ENCODE assay signal across 17 cellular contexts in genomic region chr2:217956895-217957457, GRCh38. TPM values are rescaled to one million over a fixed set of nuclear protein-coding genes. Genes with fewer than 3 reads are reported as not detected.
DNase-seq lines count a peak whose midpoint lies in the region; ATAC-seq, FAIRE-seq and TF ChIP-seq lines count a peak whose summit lies in the region.
"Had no signal": no experiment of that assay in that cellular context is flagged by ENCODE, and none has a peak within 500 bp of the region (broad histone marks: within the 10 kb centered on the region; RNA-seq: fewer than 3 reads in every experiment).

No MANE protein-coding gene starts in this region.

- no peak for TF ChIP-seq CTCF in natural killer cell (IDR thresholded peaks at IDR 0.05)
- TF ChIP-seq CTCF in HepG2 (CRISPR knock-in tag; IDR thresholded peaks at IDR 0.05), result no peak
- TF ChIP-seq CTCF in gastrocnemius medialis (IDR thresholded peaks at IDR 0.05 in 4 of 5, conservative IDR thresholded peaks at IDR 0.05 in 1 of 5), result no peak

- no peak overlapping the region for H3K4me3 Mint-ChIP-seq in natural killer cell treated with Interleukin-12 subunit alpha and Interleukin-12 subunit beta and Interleukin-15 and Interleukin-18, amount 100 ng/mL, for 72 hours
- H3K4me3 Mint-ChIP-seq in natural killer cell, result no peak overlapping the region
- no peak overlapping the region for H3K4me3 Mint-ChIP-seq in naive thymus-derived CD4-positive, alpha-beta T cell
- H3K4me3 Mint-ChIP-seq: T-cell had no signal

- no peak overlapping the region for H3K9ac ChIP-seq in HepG2 (ENCODE audit: insufficient read depth, low read depth, low read length)

- H3K27me3 ChIP-seq in HepG2 (ENCODE audit: control insufficient read depth in 1 of 2, insufficient read depth in 2 of 2, low read length in 2 of 2) (peaks cover 4 to 67% of the 10 kb centered on the region in 2 experiments; a peak in 4 of 5 replicates), gastrocnemius medialis (no peaks in the 10 kb centered on the region)
- H3K27me3 ChIP-seq in naive thymus-derived CD4-positive, alpha-beta T cell (ENCODE audit: control insufficient read depth in 2 of 2, insufficient read depth in 2 of 2, low read length in 2 of 2), result no peaks in the 10 kb centered on the region
- H3K27me3 ChIP-seq: hepatocyte, left lung had no signal

- H3K27me3 Mint-ChIP-seq in natural killer cell treated with Interleukin-12 subunit alpha and Interleukin-12 subunit beta and Interleukin-15 and Interleukin-18, amount 100 ng/mL, for 72 hours, result peaks cover 10 to 11% of the 10 kb centered on the region in 2 donors
- H3K27me3 Mint-ChIP-seq in natural killer cell (ENCODE audit: low read depth in 2 of 2), result peaks cover 11 to 17% of the 10 kb centered on the region in 2 donors
- peaks cover 0 to 14% (median 4%) of the 10 kb centered on the region in 5 donors for H3K27me3 Mint-ChIP-seq in naive thymus-derived CD4-positive, alpha-beta T cell

- H3K4me2 ChIP-seq in HepG2 (ENCODE audit: low read depth, low read length), result no peak overlapping the region
- H3K4me2 ChIP-seq: A549, hepatocyte had no signal

- TF ChIP-seq RAD21 in HepG2 (CRISPR knock-in tag; IDR thresholded peaks at IDR 0.05), result no peak

- H3K27ac Mint-ChIP-seq in natural killer cell treated with Interleukin-12 subunit alpha and Interleukin-12 subunit beta and Interleukin-15 and Interleukin-18, amount 100 ng/mL, for 72 hours, result no peak overlapping the region
- no peak overlapping the region for H3K27ac Mint-ChIP-seq in natural killer cell
- no peak overlapping the region for H3K27ac Mint-ChIP-seq in naive thymus-derived CD4-positive, alpha-beta T cell
- H3K27ac Mint-ChIP-seq: T-cell had no signal

- no peaks in the 10 kb centered on the region for H3K4me1 Mint-ChIP-seq in natural killer cell treated with Interleukin-12 subunit alpha and Interleukin-12 subunit beta and Interleukin-15 and Interleukin-18, amount 100 ng/mL, for 72 hours (ENCODE audit: low read depth in 2 of 2)
- no peaks in the 10 kb centered on the region for H3K4me1 Mint-ChIP-seq in natural killer cell
- no peaks in the 10 kb centered on the region for H3K4me1 Mint-ChIP-seq in naive thymus-derived CD4-positive, alpha-beta T cell
- H3K4me1 Mint-ChIP-seq: T-cell had no signal

- in situ Hi-C loops in HepG2 (cut with HindIII; ENCODE audit: extremely low pct_ligation_motif_present, low pct_unique_long_range_greater_than_20kb), result no loop called here
- in situ Hi-C loops in gastrocnemius medialis (cut with MboI; ENCODE audit: low sequenced_read_pairs in 4 of 4), result no loop called here

- no peaks in the 10 kb centered on the region for H3K9me3 Mint-ChIP-seq in natural killer cell treated with Interleukin-12 subunit alpha and Interleukin-12 subunit beta and Interleukin-15 and Interleukin-18, amount 100 ng/mL, for 72 hours
- no peaks in the 10 kb centered on the region for H3K9me3 Mint-ChIP-seq in natural killer cell
- no peaks in the 10 kb centered on the region for H3K9me3 Mint-ChIP-seq in naive thymus-derived CD4-positive, alpha-beta T cell
- H3K9me3 Mint-ChIP-seq: activated naive CD4-positive, alpha-beta T cell treated with anti-CD3 and anti-CD28 coated beads, Interleukin-2, amount 50 U/mL, for 72 hours; T-cell had no signal

- H3K4me1 ChIP-seq in HepG2 (ENCODE audit: insufficient read depth, low read length), result no peaks in the 10 kb centered on the region
- H3K4me1 ChIP-seq in gastrocnemius medialis, result peaks cover 39 to 50% of the 10 kb centered on the region in 2 donors
- H3K4me1 ChIP-seq in naive thymus-derived CD4-positive, alpha-beta T cell (ENCODE audit: control insufficient read depth in 2 of 2, insufficient read depth in 2 of 2, low read length in 2 of 2), result no peaks in the 10 kb centered on the region
- H3K4me1 ChIP-seq: A549 had no signal

- H4K20me1 ChIP-seq in HepG2 (ENCODE audit: insufficient read depth, low read length), result no peaks in the 10 kb centered on the region

- CTCF ChIA-PET in HepG2 (lab: Yijun Ruan, JAX; ENCODE audit: low intra/inter-chr PET ratio, low total read pairs), result no interaction called here
- CTCF ChIA-PET in naive thymus-derived CD4-positive, alpha-beta T cell (lab: Charles Lee), result no interaction called here

- intact Hi-C loops in natural killer cell (cut with micrococcal nuclease), result no loop called here
- intact Hi-C loops in HepG2 (cut with micrococcal nuclease; ENCODE audit: unreplicated experiment), result no loop called here
- intact Hi-C loops in gastrocnemius medialis (cut with DNase I; ENCODE audit: low total_unique reads), result no loop called here
- intact Hi-C loops in naive thymus-derived CD4-positive, alpha-beta T cell (cut with micrococcal nuclease), result no loop called here

- no peak overlapping the region for H3K27ac ChIP-seq in HepG2 (ENCODE audit: extremely low read length, insufficient read depth, low read length)
- peak overlapping the region; percentile 72 to 82 (median 77) for H3K27ac ChIP-seq in gastrocnemius medialis
- H3K27ac ChIP-seq in naive thymus-derived CD4-positive, alpha-beta T cell (ENCODE audit: low read depth, low read length), result no peak overlapping the region
- H3K27ac ChIP-seq: A549, hepatocyte had no signal

- no peaks in the 10 kb centered on the region for H3K9me3 ChIP-seq in HepG2 (ENCODE audit: low read length)
- no peaks in the 10 kb centered on the region for H3K9me3 ChIP-seq in gastrocnemius medialis
- H3K9me3 ChIP-seq in naive thymus-derived CD4-positive, alpha-beta T cell (ENCODE audit: control insufficient read depth in 2 of 3, low read length in 3 of 3), result no peaks in the 10 kb centered on the region
- H3K9me3 ChIP-seq: A549, left lung had no signal

- 29% methylated on average over 6 of the region's 15 CpGs for WGBS in HepG2 (ENCODE audit: low lambda C conversion rate)

- ATAC-seq in natural killer cell treated with Interleukin-12 subunit alpha and Interleukin-12 subunit beta and Interleukin-15 and Interleukin-18, amount 100 ng/mL, for 72 hours, result no peak
- ATAC-seq in natural killer cell, result no peak
- peak; percentile 50 for ATAC-seq in HepG2
- peak; percentile 46 to 60 for ATAC-seq in gastrocnemius medialis
- no peak for ATAC-seq in naive thymus-derived CD4-positive, alpha-beta T cell
- no peak for ATAC-seq in HG02981 (IDR thresholded peaks at IDR 0.05; ENCODE audit: unreplicated experiment)
- ATAC-seq in HG02763 (IDR thresholded peaks at IDR 0.05; ENCODE audit: unreplicated experiment), result no peak
- ATAC-seq: activated naive CD4-positive, alpha-beta T cell treated with anti-CD3 and anti-CD28 coated beads, Interleukin-2, amount 50 U/mL, for 72 hours; left lung; T-cell had no signal

- H3K4me3 ChIP-seq in HepG2 (replicated peaks in 1 of 3; ENCODE audit: insufficient read depth in 1 of 3, low read depth in 2 of 3, low read length in 3 of 3) (no peak overlapping the region), gastrocnemius medialis (no peak overlapping the region)
- no peak overlapping the region for H3K4me3 ChIP-seq in naive thymus-derived CD4-positive, alpha-beta T cell (ENCODE audit: low read length)
- H3K4me3 ChIP-seq: A549, hepatocyte, left lung had no signal

- no peak overlapping the region for H2AFZ ChIP-seq in HepG2 (ENCODE audit: low read length)
- H2AFZ ChIP-seq: hepatocyte had no signal

- no TSS peak for BruUV-seq in HepG2 (replicated peaks; lab: Mats Ljungman, UMichigan)

- no peaks in the 10 kb centered on the region for H3K36me3 ChIP-seq in HepG2 (replicated peaks in 1 of 2; ENCODE audit: control insufficient read depth in 1 of 2, insufficient read depth in 2 of 2, low read length in 2 of 2)
- H3K36me3 ChIP-seq in gastrocnemius medialis, result no peaks in the 10 kb centered on the region
- no peaks in the 10 kb centered on the region for H3K36me3 ChIP-seq in naive thymus-derived CD4-positive, alpha-beta T cell (ENCODE audit: control insufficient read depth in 2 of 3, insufficient read depth in 3 of 3, low read length in 3 of 3)
- H3K36me3 ChIP-seq: left lung had no signal

- POLR2A ChIA-PET in HepG2 (lab: Yijun Ruan, JAX), result no interaction called here
- POLR2A ChIA-PET in naive thymus-derived CD4-positive, alpha-beta T cell (lab: Charles Lee), result no interaction called here

- no peaks in the 10 kb centered on the region for H3K36me3 Mint-ChIP-seq in natural killer cell treated with Interleukin-12 subunit alpha and Interleukin-12 subunit beta and Interleukin-15 and Interleukin-18, amount 100 ng/mL, for 72 hours
- H3K36me3 Mint-ChIP-seq in natural killer cell, result no peaks in the 10 kb centered on the region
- H3K36me3 Mint-ChIP-seq in naive thymus-derived CD4-positive, alpha-beta T cell, result no peaks in the 10 kb centered on the region
- H3K36me3 Mint-ChIP-seq: activated naive CD4-positive, alpha-beta T cell treated with anti-CD3 and anti-CD28 coated beads, Interleukin-2, amount 50 U/mL, for 72 hours; T-cell had no signal

- H3K79me2 ChIP-seq in HepG2 (ENCODE audit: insufficient read depth, low read length), result no peaks in the 10 kb centered on the region
- H3K79me2 ChIP-seq: hepatocyte had no signal

- FAIRE-seq in HepG2 (lab: Jason Lieb, UNC), result no peak
- FAIRE-seq: A549 had no signal

- peak; percentile 35 for DNase-seq in natural killer cell treated with Interleukin-12 subunit alpha and Interleukin-12 subunit beta and Interleukin-15 and Interleukin-18, amount 100 ng/mL, for 72 hours (ENCODE audit: low spot score)
- DNase-seq in natural killer cell, result no peak
- DNase-seq in HepG2 (ENCODE audit: low spot score), result no peak
- DNase-seq in gastrocnemius medialis, result no peak
- no peak for DNase-seq in naive thymus-derived CD4-positive, alpha-beta T cell
- no peak for DNase-seq in amniotic stem cell (lab: John Stamatoyannopoulos, UW)
- DNase-seq: activated CD4-positive, CD25-positive, alpha-beta regulatory T cell; activated CD8-positive, alpha-beta memory T cell treated with anti-CD3 and anti-CD28 coated beads, Interleukin-2, amount 50 U/mL, for 48 hours; left lung; NCI-H187 treated with DMSO at 0.1 percent for 48 hours; NCI-H524 had no signal

- TF ChIP-seq EP300 in HepG2 (IDR thresholded peaks at IDR 0.05; ENCODE audit: low read depth in 2 of 2, low read length in 2 of 2), result no peak
- no peak for TF ChIP-seq EP300 in HepG2 (CRISPR knock-in tag; IDR thresholded peaks at IDR 0.05; ENCODE audit: borderline replicate concordance)

- no peak for TF ChIP-seq POLR2A in HepG2 (IDR thresholded peaks at IDR 0.05; ENCODE audit: insufficient read depth in 1 of 2, low read depth in 2 of 2, low read length in 2 of 2)
- no peak for TF ChIP-seq POLR2A in gastrocnemius medialis (IDR thresholded peaks at IDR 0.05)

RNA-seq across cellular contexts. Expression of gene TNS1, which starts 45.8 kb away (rescaled TPM):
- total RNA-seq in natural killer cell treated with Interleukin-12 subunit alpha and Interleukin-12 subunit beta and Interleukin-15 and Interleukin-18, amount 100 ng/mL, for 72 hours, result 1 to 10 TPM in 1 of 2 donors, under 1 TPM in 1; 0.29 to 2.1 TPM
- total RNA-seq in natural killer cell (1 to 10 TPM; 1.1 to 3.0 (median 2.1) TPM), HepG2 (2016; rRNA removed; fragmentation: Illumina TruSeq; extraction: Trizol) (1.9 TPM in 2 replicates), gastrocnemius medialis (100 to 1,000 TPM; 407 to 670 (median 484) TPM)
- 0.51 and 0.71 TPM in 2 replicates for total RNA-seq in HepG2 (2016; cell fraction: cytosol; rRNA removed; fragmentation: Illumina TruSeq; extraction: Trizol; ENCODE audit: low read depth)
- total RNA-seq in HepG2 (2016; cell fraction: insoluble cytoplasmic fraction; rRNA removed; fragmentation: Illumina TruSeq; extraction: Trizol), result 1.1 and 1.7 TPM in 2 replicates
- total RNA-seq in HepG2 (2016; cell fraction: membrane; rRNA removed; fragmentation: Illumina TruSeq; extraction: Trizol), result 1.9 and 2.2 TPM in 2 replicates
- total RNA-seq in HepG2 (2016; cell fraction: nucleus; rRNA removed; fragmentation: Illumina TruSeq; extraction: Trizol), result 3.7 and 4.7 TPM in 2 replicates
- 118 and 127 TPM in 2 replicates for polyA plus RNA-seq in HepG2 (2011; rRNA removed)
- 72.1 and 78.8 TPM in 2 replicates for polyA plus RNA-seq in HepG2 (2011; cell fraction: cytosol; rRNA removed)
- 302 and 373 TPM in 2 replicates for polyA plus RNA-seq in HepG2 (2011; cell fraction: nucleus; rRNA removed)
- 63.6 and 87.8 TPM in 2 replicates for polyA plus RNA-seq in HepG2 (2012)
- polyA plus RNA-seq in HepG2 (2016; cell fraction: cytosol; fragmentation: Illumina TruSeq; extraction: Trizol; ENCODE audit: low read depth), result 0.35 and 0.62 TPM in 2 replicates
- 1.3 and 1.7 TPM in 2 replicates for polyA plus RNA-seq in HepG2 (2016; cell fraction: insoluble cytoplasmic fraction; fragmentation: Illumina TruSeq; extraction: Trizol; ENCODE audit: low read depth)
- 0.73 and 0.90 TPM in 2 replicates for polyA plus RNA-seq in HepG2 (2016; cell fraction: membrane; fragmentation: Illumina TruSeq; extraction: Trizol; ENCODE audit: low read depth)
- 1.9 and 2.0 TPM in 2 replicates for polyA plus RNA-seq in HepG2 (2016; cell fraction: nucleus; fragmentation: Illumina TruSeq; extraction: Trizol; ENCODE audit: insufficient read depth, low read depth)
- polyA minus RNA-seq in HepG2 (2011; rRNA and poly(A)+ RNA removed; ENCODE audit: low replicate concordance), result 3.6 and 445 TPM in 2 replicates
- polyA minus RNA-seq in HepG2 (2011; cell fraction: cytosol; rRNA and poly(A)+ RNA removed), result 116 and 155 TPM in 2 replicates
- polyA minus RNA-seq in HepG2 (2011; cell fraction: nucleus; rRNA and poly(A)+ RNA removed), result 504 and 544 TPM in 2 replicates
- total RNA-seq in naive thymus-derived CD4-positive, alpha-beta T cell, result 1 to 10 TPM in 2 of 5 experiments, under 1 TPM in 3; 0.50 to 5.0 (median 0.81) TPM
- polyA plus RNA-seq in naive thymus-derived CD4-positive, alpha-beta T cell, result not detected

Comparison
In these comparisons a context has a peak if more than half of its experiments do, and no peak if none do; other contexts are left out.
1. ATAC-seq: peak in HepG2 (single experiment) and gastrocnemius medialis (2 of 2); none in natural killer cell treated with Interleukin-12 subunit alpha and Interleukin-12 subunit beta and Interleukin-15 and Interleukin-18, amount 100 ng/mL, for 72 hours (0 of 2), natural killer cell (0 of 3), naive thymus-derived CD4-positive, alpha-beta T cell (single experiment), HG02981 (single experiment) and HG02763 (single experiment).
2. H3K27ac ChIP-seq: peak in gastrocnemius medialis (4 of 4); none in HepG2 (single experiment) and naive thymus-derived CD4-positive, alpha-beta T cell (single experiment).
3. RNA of gene TNS1, which starts 45.8 kb away (total RNA-seq): 407 to 670 TPM in gastrocnemius medialis; 1.1 to 3.0 TPM in natural killer cell, 0.29 to 2.1 TPM in natural killer cell treated with Interleukin-12 subunit alpha and Interleukin-12 subunit beta and Interleukin-15 and Interleukin-18, amount 100 ng/mL, for 72 hours, 0.51 to 4.7 TPM in HepG2 and 0.50 to 5.0 TPM in naive thymus-derived CD4-positive, alpha-beta T cell; every median in the first group is over 10 times any median in the second.